1 cellular context compared by ENCODE assay signal in genomic region chr22:33908201-33909074, GRCh38.
TF ChIP-seq lines count a peak whose summit lies in the region.

No MANE protein-coding gene starts in this region.

TF ChIP-seq in IMR-90, 13 proteins besides CTCF, POLR2A, EP300 and RAD21:
- TF ChIP-seq MAZ (IDR thresholded peaks at IDR 0.05; ENCODE audit: borderline replicate concordance, low read depth, low read length): 0 out of 2 replicates have a peak, but pooled peaks have one; percentile 1
- TF ChIP-seq FOS (IDR thresholded peaks at IDR 0.05; ENCODE audit: low read depth, low read length): no peak
- no peak for TF ChIP-seq CHD1 (IDR thresholded peaks at IDR 0.05; ENCODE audit: low read depth, low read length)
- no peak for TF ChIP-seq NFE2L2 (IDR thresholded peaks at IDR 0.05; ENCODE audit: low read depth, low read length)
